Comparison of ENCODE assay signal across 8 cellular contexts in the genomic region with DNA sequence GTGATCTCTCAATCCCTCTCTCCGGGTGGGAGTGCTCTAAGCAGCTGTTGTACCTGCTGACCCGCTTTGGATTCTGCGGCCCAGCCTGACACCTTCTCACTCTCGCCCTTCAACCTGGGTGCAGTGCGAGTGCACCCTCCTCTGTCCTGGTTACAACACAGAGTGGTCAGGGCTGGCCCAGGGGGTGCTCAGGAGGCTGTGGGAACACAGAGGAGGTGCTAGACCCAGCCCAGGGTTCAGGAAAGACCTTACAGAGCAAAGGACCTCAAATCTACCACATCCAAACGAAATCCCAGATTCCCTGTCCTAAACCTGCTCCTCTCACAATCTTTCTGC. TPM values are rescaled to one million over a fixed set of nuclear protein-coding genes. Genes with fewer than 3 reads are reported as not detected.
DNase-seq lines count a peak whose midpoint lies in the region; ATAC-seq and TF ChIP-seq lines count a peak whose summit lies in the region.

No MANE protein-coding gene starts in this region.

- peak overlapping the region; percentile 17 for H3K9ac ChIP-seq in SK-N-MC (ENCODE audit: insufficient read length)

- H3K36me3 ChIP-seq in SK-N-MC (ENCODE audit: insufficient read depth, low read length), result no peaks in the 10 kb centered on the region

- H3K4me3 ChIP-seq in SK-N-MC, result peak overlapping the region; percentile 92
- H3K4me3 ChIP-seq in foreskin fibroblast (ENCODE audit: low read depth in 1 of 2, low read length in 2 of 2), result peak overlapping the region; percentile 59 to 89

- DNase-seq in SK-N-MC (ENCODE audit: low read depth, low spot score) (no peak), foreskin fibroblast (no peak), sciatic nerve (ENCODE audit: low spot score) (no peak), NCI-H345 treated with DMSO at 0.1 percent for 48 hours (lab: John Stamatoyannopoulos, UW; ENCODE audit: unreplicated experiment) (no peak), NCI-H1048 (lab: John Stamatoyannopoulos, UW) (no peak)

- no peak for TF ChIP-seq CTCF in foreskin fibroblast (IDR thresholded peaks at IDR 0.05; ENCODE audit: low read depth, low read length)

- no peak for TF ChIP-seq POLR2A in GM18505 (IDR thresholded peaks at IDR 0.05; ENCODE audit: borderline replicate concordance, extremely low read depth, insufficient read depth, insufficient read length)

- peak; percentile 10 for ATAC-seq in GM21737 (IDR thresholded peaks at IDR 0.05; ENCODE audit: unreplicated experiment)
- peak; percentile 42 for ATAC-seq in sciatic nerve
- ATAC-seq in GM18505 (IDR thresholded peaks at IDR 0.05; ENCODE audit: unreplicated experiment), result no peak
- ATAC-seq in GM18502 (IDR thresholded peaks at IDR 0.05; ENCODE audit: poor library complexity, unreplicated experiment), result no peak

- intact Hi-C loops in sciatic nerve (cut with DNase I), result no loop called here

- no peak overlapping the region for H3K27ac ChIP-seq in SK-N-MC

- H3K9me3 ChIP-seq in SK-N-MC (ENCODE audit: low read depth, low read length), result no peaks in the 10 kb centered on the region

RNA-seq across cellular contexts. Expression of a gene that starts 23.7 kb away (rescaled TPM):
- total RNA-seq in sciatic nerve, result 17.9 TPM

RNA-seq across cellular contexts. Expression of a gene that starts 35.5 kb away (rescaled TPM):
- not detected for total RNA-seq in sciatic nerve

RNA-seq across cellular contexts. Expression of a gene that starts 51.9 kb away (rescaled TPM):
- 4.1 TPM for total RNA-seq in sciatic nerve

Comparison
In these comparisons a context has a peak if more than half of its experiments do, and no peak if none do; other contexts are left out.
1. ATAC-seq: peak in GM21737 (single experiment) and sciatic nerve (single experiment); none in GM18505 (single experiment) and GM18502 (single experiment).